In the genomic region with DNA sequence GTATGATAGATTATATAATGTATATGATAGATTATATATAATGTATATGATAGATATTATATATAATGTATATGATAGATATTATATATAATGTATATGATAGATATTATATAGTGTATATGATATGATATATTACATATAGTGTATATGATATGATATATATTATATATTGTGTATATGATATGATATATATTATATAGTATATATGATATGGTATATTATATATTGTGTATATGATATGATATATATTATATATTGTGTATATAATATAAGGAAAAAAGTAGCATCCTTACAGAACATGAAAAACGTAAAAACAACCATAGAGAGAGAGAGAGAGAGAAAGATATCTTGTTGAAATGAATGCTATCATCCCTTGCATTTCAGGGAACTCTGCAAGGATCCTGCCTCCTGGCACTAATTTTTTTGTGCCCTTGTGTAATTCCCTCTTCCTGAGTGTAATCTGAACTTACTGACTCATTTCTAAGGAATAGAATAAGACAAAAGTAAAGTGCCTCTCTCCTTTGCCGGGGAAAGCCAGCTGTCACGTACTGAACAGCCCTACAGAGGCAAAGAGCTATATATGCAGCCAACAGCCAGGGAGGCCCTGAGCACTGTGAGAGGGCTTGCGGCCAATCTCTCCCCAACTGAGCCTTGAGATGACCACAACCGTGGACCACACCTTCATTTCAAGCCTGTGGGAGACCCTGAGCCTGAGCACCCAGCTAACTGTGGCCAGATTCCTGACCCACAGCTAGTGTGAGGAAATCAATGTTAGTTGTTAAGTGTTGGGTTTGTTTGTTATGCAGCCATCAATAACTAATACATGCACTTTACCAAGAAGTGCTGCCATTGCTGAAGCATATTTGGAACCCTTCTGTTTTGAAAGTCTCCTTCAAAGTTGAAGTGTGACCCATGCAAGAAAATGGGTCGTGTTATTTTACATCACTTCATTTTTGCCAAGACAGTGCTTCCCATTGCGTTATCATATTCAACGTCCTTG, we compare ENCODE assay signal across 15 cellular contexts.
DNase-seq lines count a peak whose midpoint lies in the region; ATAC-seq and TF ChIP-seq lines count a peak whose summit lies in the region.
"Had no signal": no experiment of that assay in that cellular context is flagged by ENCODE, and none has a peak within 500 bp of the region (broad histone marks: within the 10 kb centered on the region; RNA-seq: fewer than 3 reads in every experiment).

No MANE protein-coding gene starts in this region.

- no peaks in the 10 kb centered on the region for H3K9me3 Mint-ChIP-seq in MCF 10A (ENCODE audit: unreplicated experiment)

- no peaks in the 10 kb centered on the region for H3K79me2 ChIP-seq in fibroblast of lung (ENCODE audit: control insufficient read depth, insufficient read depth, low read length)

- TF ChIP-seq CTCF in MCF 10A (IDR thresholded peaks at IDR 0.05; ENCODE audit: unreplicated experiment) (no peak), breast epithelium (IDR thresholded peaks at IDR 0.05) (no peak), fibroblast of lung (conservative IDR thresholded peaks at IDR 0.05 in 1 of 2, IDR thresholded peaks at IDR 0.05 in 1 of 2; ENCODE audit: low read depth in 1 of 2, low read length in 2 of 2) (no peak), thoracic aorta (IDR thresholded peaks at IDR 0.05) (no peak), right atrium auricular region (IDR thresholded peaks at IDR 0.05) (no peak)

- ATAC-seq in thoracic aorta (ENCODE audit: insufficient number of reproducible peaks, low FRiP score, low read depth) (peak; percentile 44), GM21381 (IDR thresholded peaks at IDR 0.05; ENCODE audit: unreplicated experiment) (no peak)
- ATAC-seq: right cardiac atrium had no signal

- H3K27ac Mint-ChIP-seq in MCF 10A (ENCODE audit: low read depth, unreplicated experiment), result no peak overlapping the region

- peak; percentile 61 for DNase-seq in MCF 10A (ENCODE audit: unreplicated experiment)
- DNase-seq in breast epithelium (ENCODE audit: low spot score in 2 of 2), result no peak
- peak; percentile 79 for DNase-seq in RKO (ENCODE audit: low spot score)
- peak; percentile 49 to 72 for DNase-seq in fibroblast of lung (ENCODE audit: low read depth in 2 of 2)
- DNase-seq in thoracic aorta (ENCODE audit: low spot score), result no peak
- no peak for DNase-seq in G401 (ENCODE audit: low spot score)
- DNase-seq in right atrium auricular region (ENCODE audit: low spot score), result no peak
- DNase-seq: amygdala, BE2C, GDM1, NCI-H187, RPMI8226, thyroid gland had no signal

- H3K36me3 Mint-ChIP-seq in MCF 10A (ENCODE audit: insufficient read depth, unreplicated experiment), result no peaks in the 10 kb centered on the region

- no peak overlapping the region for H3K4me3 ChIP-seq in breast epithelium
- H3K4me3 ChIP-seq in fibroblast of lung (replicated peaks in 1 of 4; ENCODE audit: control extremely low read depth in 1 of 4, insufficient read depth in 1 of 4, low read depth in 3 of 4, low read length in 4 of 4), result no peak overlapping the region
- no peak overlapping the region for H3K4me3 ChIP-seq in thoracic aorta
- H3K4me3 ChIP-seq in right atrium auricular region, result no peak overlapping the region
- H3K4me3 ChIP-seq: thyroid gland had no signal

- in situ Hi-C loops in G401 (cut with HindIII; ENCODE audit: low sequenced_read_pairs), result no loop called here

- intact Hi-C loops in MCF 10A (cut with micrococcal nuclease) (no loop called here), breast epithelium (cut with DNase I; ENCODE audit: low total_unique reads) (no loop called here)

- POLR2A ChIA-PET in MCF 10A (lab: Yijun Ruan, JAX), result interaction anchor here (0.8 kb wide), 1 partner anchor 153 kb away, joined by 3 read pairs; no protein-coding TSS in a partner anchor

- H2AFZ ChIP-seq in fibroblast of lung (ENCODE audit: low read length), result no peak overlapping the region

- no peak overlapping the region for H3K4me2 ChIP-seq in fibroblast of lung (ENCODE audit: extremely low read depth, insufficient read depth, low read length)

- H3K27me3 Mint-ChIP-seq in MCF 10A (ENCODE audit: insufficient read depth, unreplicated experiment), result no peaks in the 10 kb centered on the region

- H3K4me1 ChIP-seq in breast epithelium, result no peaks in the 10 kb centered on the region
- H3K4me1 ChIP-seq in fibroblast of lung (ENCODE audit: control insufficient read depth, extremely low read depth, insufficient read depth, low read length), result no peaks in the 10 kb centered on the region
- H3K4me1 ChIP-seq in thoracic aorta (ENCODE audit: control insufficient read depth in 1 of 2, low read depth in 2 of 2), result peaks cover 6 to 7% of the 10 kb centered on the region in 2 donors
- no peaks in the 10 kb centered on the region for H3K4me1 ChIP-seq in right atrium auricular region
- H3K4me1 ChIP-seq: BE2C had no signal

- H3K27me3 ChIP-seq in breast epithelium, result no peaks in the 10 kb centered on the region
- H3K27me3 ChIP-seq in fibroblast of lung (ENCODE audit: control insufficient read depth, insufficient read depth, low read length), result no peaks in the 10 kb centered on the region
- no peaks in the 10 kb centered on the region for H3K27me3 ChIP-seq in thoracic aorta (replicated peaks; ENCODE audit: insufficient read depth)
- H3K27me3 ChIP-seq in right atrium auricular region, result no peaks in the 10 kb centered on the region
- H3K27me3 ChIP-seq: BE2C, thyroid gland had no signal

- TF ChIP-seq POLR2A in breast epithelium (IDR thresholded peaks at IDR 0.05), result no peak

- H3K9ac ChIP-seq in fibroblast of lung (ENCODE audit: insufficient read depth, low read length), result no peak overlapping the region

- H3K27ac ChIP-seq in breast epithelium, result no peak overlapping the region
- H3K27ac ChIP-seq in fibroblast of lung (ENCODE audit: insufficient read depth, low read length), result no peak overlapping the region
- H3K27ac ChIP-seq in thoracic aorta, result no peak overlapping the region
- no peak overlapping the region for H3K27ac ChIP-seq in right atrium auricular region
- H3K27ac ChIP-seq: thyroid gland had no signal

- no peaks in the 10 kb centered on the region for H3K4me1 Mint-ChIP-seq in MCF 10A (ENCODE audit: insufficient read depth, unreplicated experiment)

- H3K36me3 ChIP-seq in breast epithelium, result no peaks in the 10 kb centered on the region
- H3K36me3 ChIP-seq in fibroblast of lung (ENCODE audit: control insufficient read depth, insufficient read depth, low read length), result no peaks in the 10 kb centered on the region
- H3K36me3 ChIP-seq in thoracic aorta, result no peaks in the 10 kb centered on the region
- H3K36me3 ChIP-seq in right atrium auricular region, result no peaks in the 10 kb centered on the region
- H3K36me3 ChIP-seq: BE2C, thyroid gland had no signal

- no peaks in the 10 kb centered on the region for H3K9me3 ChIP-seq in breast epithelium
- H3K9me3 ChIP-seq in fibroblast of lung (ENCODE audit: control insufficient read depth, insufficient read depth, low read depth, low read length), result no peaks in the 10 kb centered on the region
- no peaks in the 10 kb centered on the region for H3K9me3 ChIP-seq in thoracic aorta
- no peaks in the 10 kb centered on the region for H3K9me3 ChIP-seq in right atrium auricular region
- H3K9me3 ChIP-seq: BE2C, thyroid gland had no signal

- no TSS peak for BruUV-seq in MCF 10A (replicated peaks; lab: Mats Ljungman, UMichigan)

- no peaks in the 10 kb centered on the region for H4K20me1 ChIP-seq in fibroblast of lung (ENCODE audit: control insufficient read depth, extremely low read depth, insufficient read depth, low read length)

- CTCF ChIA-PET in MCF 10A (lab: Yijun Ruan, JAX), result interaction anchor here (0.6 to 1.0 kb wide), 2 partner anchors 18 to 370 kb away, joined by 3 to 4 read pairs; no protein-coding TSS in a partner anchor

- no peak overlapping the region for H3K4me3 Mint-ChIP-seq in MCF 10A (ENCODE audit: unreplicated experiment)

Comparison
In these comparisons a context has a peak if more than half of its experiments do, and no peak if none do; other contexts are left out.
1. DNase-seq: peak in MCF 10A (single experiment), RKO (single experiment) and fibroblast of lung (2 of 2); none in breast epithelium (0 of 2), thoracic aorta (single experiment), G401 (single experiment) and right atrium auricular region (single experiment).